ENCODE assay signal across 8 cellular contexts in genomic region chr13:59677966-59678814, GRCh38.
DNase-seq lines count a peak whose midpoint lies in the region; ATAC-seq and TF ChIP-seq lines count a peak whose summit lies in the region.

No MANE protein-coding gene starts in this region.

- no peak overlapping the region for H3K27ac ChIP-seq in 22Rv1
- H3K27ac ChIP-seq in heart right ventricle = peak overlapping the region in 7 of 10 donors; percentile 14 to 72 (median 53)
- peak overlapping the region; percentile 21 for H3K27ac ChIP-seq in skeletal muscle tissue (ENCODE audit: low read depth, low read length)

- H3K27me3 ChIP-seq in heart right ventricle (no peaks in the 10 kb centered on the region), skeletal muscle tissue (ENCODE audit: control insufficient read depth in 3 of 3, insufficient read depth in 3 of 3, low read length in 3 of 3) (no peaks in the 10 kb centered on the region)

- no peaks in the 10 kb centered on the region for H3K9me3 Mint-ChIP-seq in activated CD8-positive, alpha-beta T cell treated with anti-CD3 and anti-CD28 coated beads for 36 hours

- no peak overlapping the region for H3K4me3 Mint-ChIP-seq in activated CD8-positive, alpha-beta T cell treated with anti-CD3 and anti-CD28 coated beads for 36 hours

- 46 to 53% methylated on average over 6 of the region's 6 CpGs for WGBS in heart right ventricle, 2 donors

- ATAC-seq in HG02571 (IDR thresholded peaks at IDR 0.05; ENCODE audit: unreplicated experiment) = peak; percentile 72
- ATAC-seq in activated CD8-positive, alpha-beta T cell treated with anti-CD3 and anti-CD28 coated beads for 36 hours = peak; percentile 79
- peak; percentile 70 to 94 (median 88) for ATAC-seq in heart right ventricle

- no peak overlapping the region for H3K4me3 ChIP-seq in GM12864 (ENCODE audit: low read depth, low read length)
- H3K4me3 ChIP-seq in heart right ventricle = no peak overlapping the region
- peak overlapping the region in 1 of 3 donors; percentile 11 for H3K4me3 ChIP-seq in skeletal muscle tissue (ENCODE audit: low read length in 3 of 3)

- no peaks in the 10 kb centered on the region for H3K36me3 ChIP-seq in heart right ventricle
- H3K36me3 ChIP-seq in skeletal muscle tissue (ENCODE audit: control insufficient read depth in 3 of 3, insufficient read depth in 3 of 3, low read length in 3 of 3) = no peaks in the 10 kb centered on the region

- H3K27me3 Mint-ChIP-seq in activated CD8-positive, alpha-beta T cell treated with anti-CD3 and anti-CD28 coated beads for 36 hours = no peaks in the 10 kb centered on the region

- H3K36me3 Mint-ChIP-seq in activated CD8-positive, alpha-beta T cell treated with anti-CD3 and anti-CD28 coated beads for 36 hours (ENCODE audit: low read depth) = no peaks in the 10 kb centered on the region

- H3K9ac ChIP-seq in skeletal muscle tissue (ENCODE audit: low read depth in 1 of 3, low read length in 3 of 3) = no peak overlapping the region

- CTCF ChIA-PET in activated CD8-positive, alpha-beta T cell treated with anti-CD3 and anti-CD28 coated beads for 36 hours (lab: Charles Lee) = interaction anchor here (0.6 to 4.4 kb wide), 10 partner anchors 10 to 1976 kb away, joined by 3 to 22 read pairs (median 4); no protein-coding TSS in a partner anchor

- H3K27ac Mint-ChIP-seq in activated CD8-positive, alpha-beta T cell treated with anti-CD3 and anti-CD28 coated beads for 36 hours = no peak overlapping the region

- peak; percentile 22 for DNase-seq in GM12864 (ENCODE audit: low read depth)
- DNase-seq in NCI-H1105 (lab: John Stamatoyannopoulos, UW) = peak; percentile 45
- DNase-seq in activated CD8-positive, alpha-beta T cell treated with anti-CD3 and anti-CD28 coated beads for 36 hours = peak; percentile 5
- DNase-seq in heart right ventricle = peak in 1 of 2 donors; percentile 38
- no peak for DNase-seq in stimulated activated CD4-positive, alpha-beta T cell treated with anti-CD3 and anti-CD28 coated beads, Interleukin-2, amount 100 ng/mL, for 48 hours

- H3K9me3 ChIP-seq in heart right ventricle = no peaks in the 10 kb centered on the region
- no peaks in the 10 kb centered on the region for H3K9me3 ChIP-seq in skeletal muscle tissue (ENCODE audit: control insufficient read depth in 3 of 3, low read length in 3 of 3)

- intact Hi-C loops in activated CD8-positive, alpha-beta T cell treated with anti-CD3 and anti-CD28 coated beads for 36 hours (cut with micrococcal nuclease) = loop anchor here (2.0 kb wide), 1 partner anchor 287 kb away; no protein-coding TSS in a partner anchor
- intact Hi-C loops in heart right ventricle (cut with DNase I) = loop anchor here in 9 of 10 donors (1.0 to 10.0 kb wide), 10 partner anchors 146 to 657 kb away; no protein-coding TSS in a partner anchor

- no peaks in the 10 kb centered on the region for H3K4me1 Mint-ChIP-seq in activated CD8-positive, alpha-beta T cell treated with anti-CD3 and anti-CD28 coated beads for 36 hours (ENCODE audit: low read depth)

- POLR2A ChIA-PET in activated CD8-positive, alpha-beta T cell treated with anti-CD3 and anti-CD28 coated beads for 36 hours (lab: Charles Lee) = no interaction called here

- H3K4me1 ChIP-seq in heart right ventricle (peaks cover 0 to 23% (median 11%) of the 10 kb centered on the region in 9 donors), skeletal muscle tissue (ENCODE audit: control insufficient read depth in 3 of 3, insufficient read depth in 3 of 3, low read length in 3 of 3) (peaks cover 2 to 3% (median 2%) of the 10 kb centered on the region in 3 donors)

- TF ChIP-seq CTCF in 22Rv1 (IDR thresholded peaks at IDR 0.05) (peak; percentile 92), GM12864 (IDR thresholded peaks at IDR 0.05; ENCODE audit: low read depth, low read length, missing control alignments) (peak; percentile 77), heart right ventricle (IDR thresholded peaks at IDR 0.05) (peak; percentile 67 to 92 (median 84))
- TF ChIP-seq CTCF in activated CD8-positive, alpha-beta T cell treated with anti-CD3 and anti-CD28 coated beads for 36 hours (IDR thresholded peaks at IDR 0.05) = peak; percentile 64

Comparison
In these comparisons a context has a peak if more than half of its experiments do, and no peak if none do; other contexts are left out.
1. DNase-seq: peak in GM12864 (single experiment), NCI-H1105 (single experiment) and activated CD8-positive, alpha-beta T cell treated with anti-CD3 and anti-CD28 coated beads for 36 hours (single experiment); none in stimulated activated CD4-positive, alpha-beta T cell treated with anti-CD3 and anti-CD28 coated beads, Interleukin-2, amount 100 ng/mL, for 48 hours (0 of 2).
2. Peak in every context shown above with its lines, with median percentiles within 50 percentile points of each other: CTCF ChIP-seq and ATAC-seq.